Comparison of ENCODE assay signal across 1 cellular context in the genomic region with DNA sequence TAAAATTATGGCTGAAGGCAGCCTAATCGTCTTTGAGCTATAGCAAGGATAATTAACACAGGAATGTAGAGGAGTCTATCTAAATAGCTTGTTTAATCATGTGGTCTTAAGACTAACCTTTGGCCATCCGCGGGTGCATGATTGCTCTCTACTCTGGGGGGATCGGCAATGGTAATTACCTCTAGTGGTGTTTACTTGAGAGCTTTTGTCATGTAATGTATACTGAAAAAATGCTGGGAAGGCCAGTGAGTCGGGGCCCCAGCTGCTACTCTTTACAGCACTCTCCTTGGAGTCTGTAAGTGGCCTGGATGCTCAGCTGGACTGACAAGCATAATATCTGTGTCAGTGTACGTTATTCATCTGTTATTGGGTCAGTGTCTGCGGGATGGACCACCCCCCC.
TF ChIP-seq lines count a peak whose summit lies in the region.

No MANE protein-coding gene starts in this region.

TF ChIP-seq in GM23338, 12 proteins besides CTCF, POLR2A, EP300 and RAD21 (continued from another document):
- TF ChIP-seq ZNF114 (CRISPR knock-in tag; IDR thresholded peaks at IDR 0.05) (no peak), CREB1 (CRISPR knock-in tag; IDR thresholded peaks at IDR 0.05; ENCODE audit: low read depth) (no peak), POLR2AphosphoS5 (IDR thresholded peaks at IDR 0.05; ENCODE audit: low read depth) (no peak), EZH2phosphoT487 (IDR thresholded peaks at IDR 0.05; ENCODE audit: unreplicated experiment) (no peak)
- TF ChIP-seq, protein P1, sequence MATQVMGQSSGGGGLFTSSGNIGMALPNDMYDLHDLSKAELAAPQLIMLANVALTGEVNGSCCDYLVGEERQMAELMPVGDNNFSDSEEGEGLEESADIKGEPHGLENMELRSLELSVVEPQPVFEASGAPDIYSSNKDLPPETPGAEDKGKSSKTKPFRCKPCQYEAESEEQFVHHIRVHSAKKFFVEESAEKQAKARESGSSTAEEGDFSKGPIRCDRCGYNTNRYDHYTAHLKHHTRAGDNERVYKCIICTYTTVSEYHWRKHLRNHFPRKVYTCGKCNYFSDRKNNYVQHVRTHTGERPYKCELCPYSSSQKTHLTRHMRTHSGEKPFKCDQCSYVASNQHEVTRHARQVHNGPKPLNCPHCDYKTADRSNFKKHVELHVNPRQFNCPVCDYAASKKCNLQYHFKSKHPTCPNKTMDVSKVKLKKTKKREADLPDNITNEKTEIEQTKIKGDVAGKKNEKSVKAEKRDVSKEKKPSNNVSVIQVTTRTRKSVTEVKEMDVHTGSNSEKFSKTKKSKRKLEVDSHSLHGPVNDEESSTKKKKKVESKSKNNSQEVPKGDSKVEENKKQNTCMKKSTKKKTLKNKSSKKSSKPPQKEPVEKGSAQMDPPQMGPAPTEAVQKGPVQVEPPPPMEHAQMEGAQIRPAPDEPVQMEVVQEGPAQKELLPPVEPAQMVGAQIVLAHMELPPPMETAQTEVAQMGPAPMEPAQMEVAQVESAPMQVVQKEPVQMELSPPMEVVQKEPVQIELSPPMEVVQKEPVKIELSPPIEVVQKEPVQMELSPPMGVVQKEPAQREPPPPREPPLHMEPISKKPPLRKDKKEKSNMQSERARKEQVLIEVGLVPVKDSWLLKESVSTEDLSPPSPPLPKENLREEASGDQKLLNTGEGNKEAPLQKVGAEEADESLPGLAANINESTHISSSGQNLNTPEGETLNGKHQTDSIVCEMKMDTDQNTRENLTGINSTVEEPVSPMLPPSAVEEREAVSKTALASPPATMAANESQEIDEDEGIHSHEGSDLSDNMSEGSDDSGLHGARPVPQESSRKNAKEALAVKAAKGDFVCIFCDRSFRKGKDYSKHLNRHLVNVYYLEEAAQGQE (IDR thresholded peaks at IDR 0.05; ENCODE audit: unreplicated experiment): no peak
- TF ChIP-seq, protein P2, sequence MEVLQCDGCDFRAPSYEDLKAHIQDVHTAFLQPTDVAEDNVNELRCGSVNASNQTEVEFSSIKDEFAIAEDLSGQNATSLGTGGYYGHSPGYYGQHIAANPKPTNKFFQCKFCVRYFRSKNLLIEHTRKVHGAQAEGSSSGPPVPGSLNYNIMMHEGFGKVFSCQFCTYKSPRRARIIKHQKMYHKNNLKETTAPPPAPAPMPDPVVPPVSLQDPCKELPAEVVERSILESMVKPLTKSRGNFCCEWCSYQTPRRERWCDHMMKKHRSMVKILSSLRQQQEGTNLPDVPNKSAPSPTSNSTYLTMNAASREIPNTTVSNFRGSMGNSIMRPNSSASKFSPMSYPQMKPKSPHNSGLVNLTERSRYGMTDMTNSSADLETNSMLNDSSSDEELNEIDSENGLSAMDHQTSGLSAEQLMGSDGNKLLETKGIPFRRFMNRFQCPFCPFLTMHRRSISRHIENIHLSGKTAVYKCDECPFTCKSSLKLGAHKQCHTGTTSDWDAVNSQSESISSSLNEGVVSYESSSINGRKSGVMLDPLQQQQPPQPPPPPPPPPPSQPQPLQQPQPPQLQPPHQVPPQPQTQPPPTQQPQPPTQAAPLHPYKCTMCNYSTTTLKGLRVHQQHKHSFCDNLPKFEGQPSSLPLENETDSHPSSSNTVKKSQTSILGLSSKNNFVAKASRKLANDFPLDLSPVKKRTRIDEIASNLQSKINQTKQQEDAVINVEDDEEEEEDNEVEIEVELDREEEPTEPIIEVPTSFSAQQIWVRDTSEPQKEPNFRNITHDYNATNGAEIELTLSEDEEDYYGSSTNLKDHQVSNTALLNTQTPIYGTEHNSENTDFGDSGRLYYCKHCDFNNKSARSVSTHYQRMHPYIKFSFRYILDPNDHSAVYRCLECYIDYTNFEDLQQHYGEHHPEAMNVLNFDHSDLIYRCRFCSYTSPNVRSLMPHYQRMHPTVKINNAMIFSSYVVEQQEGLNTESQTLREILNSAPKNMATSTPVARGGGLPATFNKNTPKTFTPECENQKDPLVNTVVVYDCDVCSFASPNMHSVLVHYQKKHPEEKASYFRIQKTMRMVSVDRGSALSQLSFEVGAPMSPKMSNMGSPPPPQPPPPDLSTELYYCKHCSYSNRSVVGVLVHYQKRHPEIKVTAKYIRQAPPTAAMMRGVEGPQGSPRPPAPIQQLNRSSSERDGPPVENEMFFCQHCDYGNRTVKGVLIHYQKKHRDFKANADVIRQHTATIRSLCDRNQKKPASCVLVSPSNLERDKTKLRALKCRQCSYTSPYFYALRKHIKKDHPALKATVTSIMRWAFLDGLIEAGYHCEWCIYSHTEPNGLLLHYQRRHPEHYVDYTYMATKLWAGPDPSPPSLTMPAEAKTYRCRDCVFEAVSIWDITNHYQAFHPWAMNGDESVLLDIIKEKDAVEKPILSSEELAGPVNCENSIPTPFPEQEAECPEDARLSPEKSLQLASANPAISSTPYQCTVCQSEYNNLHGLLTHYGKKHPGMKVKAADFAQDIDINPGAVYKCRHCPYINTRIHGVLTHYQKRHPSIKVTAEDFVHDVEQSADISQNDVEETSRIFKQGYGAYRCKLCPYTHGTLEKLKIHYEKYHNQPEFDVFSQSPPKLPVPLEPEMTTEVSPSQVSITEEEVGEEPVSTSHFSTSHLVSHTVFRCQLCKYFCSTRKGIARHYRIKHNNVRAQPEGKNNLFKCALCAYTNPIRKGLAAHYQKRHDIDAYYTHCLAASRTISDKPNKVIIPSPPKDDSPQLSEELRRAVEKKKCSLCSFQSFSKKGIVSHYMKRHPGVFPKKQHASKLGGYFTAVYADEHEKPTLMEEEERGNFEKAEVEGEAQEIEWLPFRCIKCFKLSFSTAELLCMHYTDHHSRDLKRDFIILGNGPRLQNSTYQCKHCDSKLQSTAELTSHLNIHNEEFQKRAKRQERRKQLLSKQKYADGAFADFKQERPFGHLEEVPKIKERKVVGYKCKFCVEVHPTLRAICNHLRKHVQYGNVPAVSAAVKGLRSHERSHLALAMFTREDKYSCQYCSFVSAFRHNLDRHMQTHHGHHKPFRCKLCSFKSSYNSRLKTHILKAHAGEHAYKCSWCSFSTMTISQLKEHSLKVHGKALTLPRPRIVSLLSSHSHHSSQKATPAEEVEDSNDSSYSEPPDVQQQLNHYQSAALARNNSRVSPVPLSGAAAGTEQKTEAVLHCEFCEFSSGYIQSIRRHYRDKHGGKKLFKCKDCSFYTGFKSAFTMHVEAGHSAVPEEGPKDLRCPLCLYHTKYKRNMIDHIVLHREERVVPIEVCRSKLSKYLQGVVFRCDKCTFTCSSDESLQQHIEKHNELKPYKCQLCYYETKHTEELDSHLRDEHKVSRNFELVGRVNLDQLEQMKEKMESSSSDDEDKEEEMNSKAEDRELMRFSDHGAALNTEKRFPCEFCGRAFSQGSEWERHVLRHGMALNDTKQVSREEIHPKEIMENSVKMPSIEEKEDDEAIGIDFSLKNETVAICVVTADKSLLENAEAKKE (CRISPR knock-in tag; IDR thresholded peaks at IDR 0.05): no peak
TF ChIP-seq in GM23338: peak in this region for 0.
